In genomic region chr13:40388617-40389016, GRCh38 we compare ENCODE assay signal across 8 cellular contexts.
DNase-seq lines count a peak whose midpoint lies in the region; ATAC-seq and TF ChIP-seq lines count a peak whose summit lies in the region.

No MANE protein-coding gene starts in this region.

- no peaks in the 10 kb centered on the region for H3K79me2 ChIP-seq in fibroblast of lung (ENCODE audit: control insufficient read depth, insufficient read depth, low read length)

- no peaks in the 10 kb centered on the region for H3K27me3 ChIP-seq in fibroblast of lung (ENCODE audit: control insufficient read depth, insufficient read depth, low read length)

- peaks cover 0 to 5% (median 0%) of the 10 kb centered on the region in 7 donors for H3K9me3 Mint-ChIP-seq in CD14-positive monocyte
- peaks cover 5% of the 10 kb centered on the region for H3K9me3 Mint-ChIP-seq in activated CD4-positive, alpha-beta T cell treated with anti-CD3 and anti-CD28 coated beads, Interleukin-2, amount 10 ng/mL, durations not matched to agents 7 days and 5 days
- H3K9me3 Mint-ChIP-seq in Calu3 (ENCODE audit: low read depth, unreplicated experiment) = no peaks in the 10 kb centered on the region
- no peaks in the 10 kb centered on the region for H3K9me3 Mint-ChIP-seq in endothelial cell (ENCODE audit: unreplicated experiment)

- CTCF ChIA-PET in activated CD4-positive, alpha-beta T cell treated with anti-CD3 and anti-CD28 coated beads, Interleukin-2, amount 10 ng/mL, durations not matched to agents 7 days and 5 days (lab: Charles Lee) = no interaction called here
- CTCF ChIA-PET in Calu3 (lab: Charles Lee) = no interaction called here

- peak overlapping the region; percentile 61 for H2AFZ ChIP-seq in fibroblast of lung (ENCODE audit: low read length)

- H3K36me3 ChIP-seq in fibroblast of lung (ENCODE audit: control insufficient read depth, insufficient read depth, low read length) = no peaks in the 10 kb centered on the region

- H3K9ac ChIP-seq in fibroblast of lung (ENCODE audit: insufficient read depth, low read length) = no peak overlapping the region

- H3K27ac ChIP-seq in fibroblast of lung (ENCODE audit: insufficient read depth, low read length) = no peak overlapping the region

- H3K9me3 ChIP-seq in fibroblast of lung (ENCODE audit: control insufficient read depth, insufficient read depth, low read depth, low read length) = no peaks in the 10 kb centered on the region

- ATAC-seq in GM19397 (IDR thresholded peaks at IDR 0.05; ENCODE audit: unreplicated experiment) = peak; percentile 98
- ATAC-seq in HG03520 (IDR thresholded peaks at IDR 0.05; ENCODE audit: unreplicated experiment) = peak; percentile 98

- H3K4me3 Mint-ChIP-seq in CD14-positive monocyte = peak overlapping the region; percentile 54 to 56
- H3K4me3 Mint-ChIP-seq in activated CD4-positive, alpha-beta T cell treated with anti-CD3 and anti-CD28 coated beads, Interleukin-2, amount 10 ng/mL, durations not matched to agents 7 days and 5 days = peak overlapping the region; percentile 68
- H3K4me3 Mint-ChIP-seq in Calu3 (ENCODE audit: low read depth, unreplicated experiment) = no peak overlapping the region
- no peak overlapping the region for H3K4me3 Mint-ChIP-seq in endothelial cell (ENCODE audit: unreplicated experiment)

- H3K27ac Mint-ChIP-seq in CD14-positive monocyte = peak overlapping the region in 4 of 7 donors; percentile 37 to 85 (median 70)
- peak overlapping the region; percentile 96 for H3K27ac Mint-ChIP-seq in activated CD4-positive, alpha-beta T cell treated with anti-CD3 and anti-CD28 coated beads, Interleukin-2, amount 10 ng/mL, durations not matched to agents 7 days and 5 days
- no peak overlapping the region for H3K27ac Mint-ChIP-seq in Calu3 (ENCODE audit: unreplicated experiment)
- H3K27ac Mint-ChIP-seq in endothelial cell (ENCODE audit: unreplicated experiment) = no peak overlapping the region

- BruUV-seq in Calu3 (replicated peaks; lab: Mats Ljungman, UMichigan) = no TSS peak

- H3K4me1 ChIP-seq in fibroblast of lung (ENCODE audit: control insufficient read depth, extremely low read depth, insufficient read depth, low read length) = peaks cover 3% of the 10 kb centered on the region

- peaks cover 0 to 2% of the 10 kb centered on the region in 2 donors for H3K36me3 Mint-ChIP-seq in CD14-positive monocyte
- peaks cover 15% of the 10 kb centered on the region for H3K36me3 Mint-ChIP-seq in activated CD4-positive, alpha-beta T cell treated with anti-CD3 and anti-CD28 coated beads, Interleukin-2, amount 10 ng/mL, durations not matched to agents 7 days and 5 days (ENCODE audit: low read depth)
- H3K36me3 Mint-ChIP-seq in Calu3 (ENCODE audit: insufficient read depth, unreplicated experiment) = no peaks in the 10 kb centered on the region
- no peaks in the 10 kb centered on the region for H3K36me3 Mint-ChIP-seq in endothelial cell (ENCODE audit: low read depth, unreplicated experiment)

- intact Hi-C loops in CD14-positive monocyte (cut with micrococcal nuclease) = no loop called here
- intact Hi-C loops in Calu3 (cut with micrococcal nuclease; ENCODE audit: unreplicated experiment) = no loop called here

- peak; percentile 55 for DNase-seq in CD14-positive monocyte (ENCODE audit: low spot score)
- DNase-seq in activated CD4-positive, alpha-beta T cell treated with anti-CD3 and anti-CD28 coated beads, Interleukin-2, amount 10 ng/mL, durations not matched to agents 7 days and 5 days = peak; percentile 91
- DNase-seq in fibroblast of lung (ENCODE audit: low read depth in 2 of 2) = peak in 1 of 2 donors; percentile 58
- DNase-seq in stimulated activated CD8-positive, alpha-beta memory T cell treated with anti-CD3 and anti-CD28 coated beads, Interleukin-12 subunit alpha, Interleukin-12 subunit beta, amount 100 ng/mL, for 24 hours (ENCODE audit: extremely low read depth) = peak; percentile 63
- no peak for DNase-seq in Calu3
- DNase-seq in endothelial cell (ENCODE audit: low spot score) = no peak

- H4K20me1 ChIP-seq in fibroblast of lung (ENCODE audit: control insufficient read depth, extremely low read depth, insufficient read depth, low read length) = no peaks in the 10 kb centered on the region

- H3K27me3 Mint-ChIP-seq in CD14-positive monocyte (ENCODE audit: low read depth in 3 of 3) (peaks cover 0 to 7% (median 2%) of the 10 kb centered on the region in 3 donors), Calu3 (ENCODE audit: unreplicated experiment) (no peaks in the 10 kb centered on the region), endothelial cell (ENCODE audit: unreplicated experiment) (peaks cover 6% of the 10 kb centered on the region)
- no peaks in the 10 kb centered on the region for H3K27me3 Mint-ChIP-seq in activated CD4-positive, alpha-beta T cell treated with anti-CD3 and anti-CD28 coated beads, Interleukin-2, amount 10 ng/mL, durations not matched to agents 7 days and 5 days

- POLR2A ChIA-PET in activated CD4-positive, alpha-beta T cell treated with anti-CD3 and anti-CD28 coated beads, Interleukin-2, amount 10 ng/mL, durations not matched to agents 7 days and 5 days (lab: Charles Lee) = interaction anchor here (0.6 kb wide), 1 partner anchor 279 kb away, joined by 4 read pairs; no protein-coding TSS in a partner anchor

- H3K4me3 ChIP-seq in fibroblast of lung (replicated peaks in 1 of 4; ENCODE audit: control extremely low read depth in 1 of 4, insufficient read depth in 1 of 4, low read depth in 3 of 4, low read length in 4 of 4) = no peak overlapping the region

- TF ChIP-seq CTCF in CD14-positive monocyte (IDR thresholded peaks at IDR 0.05) = no peak
- TF ChIP-seq CTCF in fibroblast of lung (conservative IDR thresholded peaks at IDR 0.05 in 1 of 2, IDR thresholded peaks at IDR 0.05 in 1 of 2; ENCODE audit: low read depth in 1 of 2, low read length in 2 of 2) = no peak
- TF ChIP-seq CTCF in Calu3 (IDR thresholded peaks at IDR 0.05; ENCODE audit: unreplicated experiment) = no peak
- TF ChIP-seq CTCF in endothelial cell (IDR thresholded peaks at IDR 0.05; ENCODE audit: unreplicated experiment) = no peak

- peaks cover 16% of the 10 kb centered on the region for H3K4me1 Mint-ChIP-seq in CD14-positive monocyte
- H3K4me1 Mint-ChIP-seq in activated CD4-positive, alpha-beta T cell treated with anti-CD3 and anti-CD28 coated beads, Interleukin-2, amount 10 ng/mL, durations not matched to agents 7 days and 5 days = peaks cover 55% of the 10 kb centered on the region
- peaks cover 11% of the 10 kb centered on the region for H3K4me1 Mint-ChIP-seq in Calu3 (ENCODE audit: low read depth, unreplicated experiment)
- peaks cover 8% of the 10 kb centered on the region for H3K4me1 Mint-ChIP-seq in endothelial cell (ENCODE audit: unreplicated experiment)

- H3K4me2 ChIP-seq in fibroblast of lung (ENCODE audit: extremely low read depth, insufficient read depth, low read length) = peak overlapping the region; percentile 40

Comparison
In these comparisons a context has a peak if more than half of its experiments do, and no peak if none do; other contexts are left out.
1. DNase-seq: peak in CD14-positive monocyte (single experiment), activated CD4-positive, alpha-beta T cell treated with anti-CD3 and anti-CD28 coated beads, Interleukin-2, amount 10 ng/mL, durations not matched to agents 7 days and 5 days (single experiment) and stimulated activated CD8-positive, alpha-beta memory T cell treated with anti-CD3 and anti-CD28 coated beads, Interleukin-12 subunit alpha, Interleukin-12 subunit beta, amount 100 ng/mL, for 24 hours (single experiment); none in Calu3 (single experiment) and endothelial cell (single experiment).
2. H3K27ac Mint-ChIP-seq: peak in CD14-positive monocyte (4 of 7) and activated CD4-positive, alpha-beta T cell treated with anti-CD3 and anti-CD28 coated beads, Interleukin-2, amount 10 ng/mL, durations not matched to agents 7 days and 5 days (single experiment); none in Calu3 (single experiment) and endothelial cell (single experiment).
3. H3K4me3 Mint-ChIP-seq: peak in CD14-positive monocyte (2 of 2) and activated CD4-positive, alpha-beta T cell treated with anti-CD3 and anti-CD28 coated beads, Interleukin-2, amount 10 ng/mL, durations not matched to agents 7 days and 5 days (single experiment); none in Calu3 (single experiment) and endothelial cell (single experiment).